Comparison of ENCODE assay signal across 2 cellular contexts in genomic region chr9:92373167-92373566, GRCh38.
A peak's percentile ranks its signal among the peaks of the same experiment; 100 is the strongest.
TF ChIP-seq lines count a peak whose summit lies in the region.

No MANE protein-coding gene starts in this region.

TF ChIP-seq in HepG2, 621 proteins besides CTCF, POLR2A, EP300 and RAD21:
- no peak for TF ChIP-seq ZNF362 (CRISPR knock-in tag; IDR thresholded peaks at IDR 0.05; ENCODE audit: borderline replicate concordance)
- TF ChIP-seq ZNF160 (CRISPR knock-in tag; IDR thresholded peaks at IDR 0.05): peak; percentile 74; the same call in 1 of the 2 replicates

TF ChIP-seq in K562, 482 proteins besides CTCF, POLR2A, EP300 and RAD21:
- TF ChIP-seq RB1 (IDR thresholded peaks at IDR 0.05; ENCODE audit: low read depth): no peak
- TF ChIP-seq TRIM28 (IDR thresholded peaks at IDR 0.05): peak; percentile 69; the same call in 1 of the 2 replicates
- no peak for TF ChIP-seq HMGXB4 (CRISPR knock-in tag; IDR thresholded peaks at IDR 0.05)
- TF ChIP-seq ZNF280A (IDR thresholded peaks at IDR 0.05; ENCODE audit: low read depth, partially characterized antibody): peak; percentile 16
TF ChIP-seq in K562: peak in this region for 2.
